8 cellular contexts compared by ENCODE assay signal in the genomic region with DNA sequence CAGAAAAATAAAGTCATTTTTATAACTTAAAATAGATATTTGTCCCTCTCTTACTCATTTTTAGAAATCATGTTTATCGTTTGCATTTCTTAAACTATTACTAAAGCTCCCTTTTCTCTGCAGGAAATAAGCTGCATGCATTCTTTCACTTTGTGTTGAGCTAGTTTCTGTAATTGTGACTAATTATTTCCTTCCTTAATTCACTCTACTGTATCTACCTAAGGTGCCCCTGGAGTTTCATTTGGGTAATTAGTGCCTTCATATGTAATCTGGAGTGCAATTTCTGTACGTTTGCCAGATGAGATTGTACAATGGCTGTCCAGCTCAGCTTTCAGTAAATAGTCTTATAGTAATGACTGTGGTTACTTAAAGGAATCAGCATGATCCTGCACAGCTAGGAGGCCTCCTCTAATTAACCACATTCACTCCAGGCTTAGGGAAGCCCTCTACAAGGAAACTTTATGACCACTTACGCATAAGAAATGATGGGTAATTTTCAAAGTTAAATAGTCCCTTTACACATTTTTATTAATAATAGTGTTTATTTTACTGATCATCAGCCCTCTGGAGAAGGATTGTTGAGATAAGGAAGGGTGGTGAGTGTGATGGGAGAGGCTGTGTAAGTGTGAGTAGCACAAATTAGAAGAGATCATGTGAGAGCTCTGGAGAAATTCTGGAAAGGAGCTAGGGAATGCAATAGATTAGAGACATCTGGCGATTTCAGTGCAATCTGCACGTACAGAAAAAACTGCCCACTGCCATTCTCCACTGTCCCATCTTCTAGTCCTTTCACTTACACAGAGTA.
DNase-seq lines count a peak whose midpoint lies in the region; ATAC-seq, FAIRE-seq and TF ChIP-seq lines count a peak whose summit lies in the region.

No MANE protein-coding gene starts in this region.

- H3K27me3 ChIP-seq in transverse colon (no peaks in the 10 kb centered on the region), suprapubic skin (no peaks in the 10 kb centered on the region)

- H3K27ac ChIP-seq in transverse colon (peak overlapping the region; percentile 3 to 45 (median 22)), kidney (ENCODE audit: low read depth in 2 of 2, low read length in 2 of 2) (no peak overlapping the region), suprapubic skin (no peak overlapping the region)

- intact Hi-C loops in CD14-positive monocyte (cut with micrococcal nuclease), result loop anchor here (1.0 to 5.0 kb wide), 2 partner anchors 38 to 86 kb away; partner anchors contain the start of gene LRRC8C (in 1 of the 2)
- intact Hi-C loops in dendritic cell treated with granulocyte-macrophage colony-stimulating factor and Interleukin-4, amounts not matched to agents 40 ng/mL and 50 ng/mL, for 4 days (cut with micrococcal nuclease), result no loop called here
- intact Hi-C loops in transverse colon (cut with DNase I; ENCODE audit: low total_unique reads), result no loop called here
- intact Hi-C loops in kidney (cut with DNase I), result no loop called here

- H3K36me3 ChIP-seq in transverse colon (no peaks in the 10 kb centered on the region), kidney (ENCODE audit: control insufficient read depth in 1 of 2, insufficient read depth in 2 of 2, low read length in 2 of 2) (no peaks in the 10 kb centered on the region), suprapubic skin (peaks cover under 1% of the 10 kb centered on the region)

- no peaks in the 10 kb centered on the region for H3K9me3 ChIP-seq in transverse colon
- H3K9me3 ChIP-seq in kidney (ENCODE audit: control insufficient read depth in 1 of 2, low read length in 2 of 2), result no peaks in the 10 kb centered on the region
- no peaks in the 10 kb centered on the region for H3K9me3 ChIP-seq in suprapubic skin

- in situ Hi-C loops in transverse colon (cut with MboI; ENCODE audit: low pct_ligation_motif_present in 1 of 4, low pct_unique_long_range_greater_than_20kb in 1 of 4, low sequenced_read_pairs in 3 of 4), result no loop called here

- no peak overlapping the region for H3K9ac ChIP-seq in kidney (ENCODE audit: low read length in 2 of 2)

- H3K4me1 ChIP-seq in transverse colon, result peaks cover 0 to 29% (median 4%) of the 10 kb centered on the region in 4 donors
- peaks cover 0 to 6% of the 10 kb centered on the region in 2 donors for H3K4me1 ChIP-seq in kidney (ENCODE audit: control insufficient read depth in 1 of 2, insufficient read depth in 1 of 2, low read depth in 1 of 2, low read length in 2 of 2)
- H3K4me1 ChIP-seq in suprapubic skin, result peaks cover 13% of the 10 kb centered on the region

- no peak overlapping the region for H3K4me3 ChIP-seq in transverse colon
- H3K4me3 ChIP-seq in kidney (ENCODE audit: low read length in 2 of 2), result no peak overlapping the region
- no peak overlapping the region for H3K4me3 ChIP-seq in suprapubic skin

- H3K27me3 Mint-ChIP-seq in CD14-positive monocyte (ENCODE audit: low read depth in 3 of 3), result peaks cover 0 to 2% (median 0%) of the 10 kb centered on the region in 3 donors
- H3K27me3 Mint-ChIP-seq in dendritic cell treated with granulocyte-macrophage colony-stimulating factor and Interleukin-4, amounts not matched to agents 40 ng/mL and 50 ng/mL, for 4 days, result no peaks in the 10 kb centered on the region

- no peak for TF ChIP-seq POLR2A in transverse colon (IDR thresholded peaks at IDR 0.05)
- no peak for TF ChIP-seq POLR2A in suprapubic skin (IDR thresholded peaks at IDR 0.05)

- WGBS in transverse colon (ENCODE audit: low coverage in 1 of 2), 2 donors, result 51 to 57% methylated on average over 3 to 5 of the region's 5 CpGs
- WGBS in suprapubic skin, result 56% methylated on average over 5 of the region's 5 CpGs

- ATAC-seq in GM18870 (IDR thresholded peaks at IDR 0.05; ENCODE audit: unreplicated experiment), result peak; percentile 97
- peak; percentile 84 for ATAC-seq in HG03045 (IDR thresholded peaks at IDR 0.05; ENCODE audit: unreplicated experiment)

- DNase-seq in CD14-positive monocyte (ENCODE audit: low spot score) (no peak), NCI-H82 treated with DMSO at 0.1 percent for 48 hours (lab: John Stamatoyannopoulos, UW; ENCODE audit: unreplicated experiment) (peak; percentile 87), transverse colon (no peak), kidney (no peak), suprapubic skin (ENCODE audit: low spot score in 2 of 2) (no peak)

- no peaks in the 10 kb centered on the region for H3K9me3 Mint-ChIP-seq in CD14-positive monocyte
- no peaks in the 10 kb centered on the region for H3K9me3 Mint-ChIP-seq in dendritic cell treated with granulocyte-macrophage colony-stimulating factor and Interleukin-4, amounts not matched to agents 40 ng/mL and 50 ng/mL, for 4 days

- TF ChIP-seq CTCF in CD14-positive monocyte (IDR thresholded peaks at IDR 0.05) (peak; percentile 17), transverse colon (IDR thresholded peaks at IDR 0.05) (no peak), kidney (IDR thresholded peaks at IDR 0.05; ENCODE audit: borderline replicate concordance, extremely low read depth, insufficient read depth) (no peak), suprapubic skin (IDR thresholded peaks at IDR 0.05) (no peak)

- peak overlapping the region; percentile 85 to 98 (median 96) for H3K27ac Mint-ChIP-seq in CD14-positive monocyte
- peak overlapping the region; percentile 90 for H3K27ac Mint-ChIP-seq in dendritic cell treated with granulocyte-macrophage colony-stimulating factor and Interleukin-4, amounts not matched to agents 40 ng/mL and 50 ng/mL, for 4 days

- H3K4me1 Mint-ChIP-seq in CD14-positive monocyte, result peaks cover 67% of the 10 kb centered on the region
- H3K4me1 Mint-ChIP-seq in dendritic cell treated with granulocyte-macrophage colony-stimulating factor and Interleukin-4, amounts not matched to agents 40 ng/mL and 50 ng/mL, for 4 days (ENCODE audit: low read depth), result peaks cover 64% of the 10 kb centered on the region

- no peak for FAIRE-seq in kidney (lab: Jason Lieb, UNC)

- TF ChIP-seq EP300 in transverse colon (IDR thresholded peaks at IDR 0.05; ENCODE audit: low read depth) (no peak), suprapubic skin (IDR thresholded peaks at IDR 0.05) (no peak)

- H3K4me3 Mint-ChIP-seq in CD14-positive monocyte, result peak overlapping the region; percentile 27 to 84
- peak overlapping the region; percentile 17 for H3K4me3 Mint-ChIP-seq in dendritic cell treated with granulocyte-macrophage colony-stimulating factor and Interleukin-4, amounts not matched to agents 40 ng/mL and 50 ng/mL, for 4 days

- H3K36me3 Mint-ChIP-seq in CD14-positive monocyte, result peaks cover 6 to 9% of the 10 kb centered on the region in 2 donors
- peaks cover 20% of the 10 kb centered on the region for H3K36me3 Mint-ChIP-seq in dendritic cell treated with granulocyte-macrophage colony-stimulating factor and Interleukin-4, amounts not matched to agents 40 ng/mL and 50 ng/mL, for 4 days (ENCODE audit: low read depth)

Comparison
In these comparisons a context has a peak if more than half of its experiments do, and no peak if none do; other contexts are left out.
1. H3K27ac ChIP-seq: peak in transverse colon (4 of 4); none in kidney (0 of 2) and suprapubic skin (single experiment).
2. intact Hi-C loops: an anchor here in CD14-positive monocyte (1.0 to 5.0 kb wide); none called in dendritic cell treated with granulocyte-macrophage colony-stimulating factor and Interleukin-4, amounts not matched to agents 40 ng/mL and 50 ng/mL, for 4 days, transverse colon and kidney.